In genomic region chr2:46942143-46942526, GRCh38 we compare ENCODE assay signal across 8 cellular contexts. TPM values are rescaled to one million over a fixed set of nuclear protein-coding genes. Genes with fewer than 3 reads are reported as not detected.
A peak's percentile ranks its signal among the peaks of the same experiment; 100 is the strongest.
DNase-seq lines count a peak whose midpoint lies in the region; ATAC-seq, FAIRE-seq and TF ChIP-seq lines count a peak whose summit lies in the region.

No MANE protein-coding gene starts in this region.

- peak in 1 of 2 experiments; percentile 23; a peak in 3 of 6 replicates for ATAC-seq in A549
- peak; percentile 34 for ATAC-seq in GM19023 (IDR thresholded peaks at IDR 0.05; ENCODE audit: unreplicated experiment)
- peak; percentile 33 for ATAC-seq in HG03442 (IDR thresholded peaks at IDR 0.05; ENCODE audit: unreplicated experiment)
- peak; percentile 47 to 48 for ATAC-seq in activated CD4-positive, CD25-positive, alpha-beta regulatory T cell treated with anti-CD3 and anti-CD28 coated beads, Interleukin-2, amount 50 U/mL, for 24 hours

- WGBS in A549 (ENCODE audit: missing lambda C conversion rate) = 4% methylated on average over 10 of the region's 10 CpGs

- peak overlapping the region; percentile 92 to 95 for H3K27ac ChIP-seq in A549

- peak overlapping the region; percentile 93 for H3K4me2 ChIP-seq in A549

- H3K4me3 Mint-ChIP-seq in chondrocyte (ENCODE audit: unreplicated experiment) = peak overlapping the region; percentile 99

- no peaks in the 10 kb centered on the region for H3K9me3 Mint-ChIP-seq in chondrocyte (ENCODE audit: low read depth)

- peak overlapping the region; percentile 72 for H3K4me3 ChIP-seq in A549

- H3K27me3 Mint-ChIP-seq in chondrocyte (ENCODE audit: low read depth) = no peaks in the 10 kb centered on the region

- peaks cover 2% of the 10 kb centered on the region for H3K36me3 Mint-ChIP-seq in chondrocyte (ENCODE audit: low read depth)

- no peak for TF ChIP-seq CTCF in A549 (IDR thresholded peaks at IDR 0.05)
- no peak for TF ChIP-seq CTCF in chondrocyte (IDR thresholded peaks at IDR 0.05)

- DNase-seq in A549 (ENCODE audit: low read depth in 1 of 2, low spot score in 1 of 2) = peak in 1 of 2 experiments; percentile 38
- no peak for DNase-seq in chondrocyte (ENCODE audit: low spot score)
- DNase-seq in medulla oblongata (ENCODE audit: extremely low spot score) = peak; percentile 29
- DNase-seq in stimulated activated CD8-positive, alpha-beta memory T cell treated with anti-CD3 and anti-CD28 coated beads, Interleukin-2, amount 100 ng/mL, for 1 hour (ENCODE audit: low read depth in 2 of 2) = peak; percentile 31 to 39
- no peak for DNase-seq in superior temporal gyrus (ENCODE audit: extremely low spot score)

- POLR2A ChIA-PET in A549 (lab: Yijun Ruan, JAX) = interaction anchor here (0.5 to 0.7 kb wide), 2 partner anchors 28 to 366 kb away, joined by 3 to 12 read pairs; no protein-coding TSS in a partner anchor

- CTCF ChIA-PET in A549 (lab: Yijun Ruan, JAX) = interaction anchor here (0.9 to 1.2 kb wide), 2 partner anchors 18 to 62 kb away, joined by 3 to 4 read pairs; no protein-coding TSS in a partner anchor

- H3K9me3 ChIP-seq in A549 = no peaks in the 10 kb centered on the region

- peaks cover 48% of the 10 kb centered on the region for H3K4me1 ChIP-seq in A549

- TF ChIP-seq RAD21 in A549 (conservative IDR thresholded peaks at IDR 0.05 in 1 of 2, IDR thresholded peaks at IDR 0.05 in 1 of 2) = no peak

- H3K4me1 Mint-ChIP-seq in chondrocyte (ENCODE audit: low read depth) = peaks cover 44% of the 10 kb centered on the region

- peak overlapping the region; percentile 83 for H3K27ac Mint-ChIP-seq in chondrocyte (ENCODE audit: unreplicated experiment)

- no peak for FAIRE-seq in A549 (lab: Jason Lieb, UNC)

- no peak for TF ChIP-seq EP300 in A549 (IDR thresholded peaks at IDR 0.05)

- TF ChIP-seq POLR2A in A549 (IDR thresholded peaks at IDR 0.05; ENCODE audit: low read length) = no peak

TF ChIP-seq in A549, 52 proteins besides CTCF, POLR2A, EP300 and RAD21:
- TF ChIP-seq JUNB (IDR thresholded peaks at IDR 0.05) = no peak
- no peak for TF ChIP-seq ZNF302 (CRISPR knock-in tag; IDR thresholded peaks at IDR 0.05)
- TF ChIP-seq CHD2 (IDR thresholded peaks at IDR 0.05; ENCODE audit: low read length, partially characterized antibody) = no peak
- TF ChIP-seq HMGXB4 (CRISPR knock-in tag; IDR thresholded peaks at IDR 0.05; ENCODE audit: borderline replicate concordance) = no peak
- no peak for TF ChIP-seq TP53 (CRISPR knock-in tag; IDR thresholded peaks at IDR 0.05)
- TF ChIP-seq PHF8 (IDR thresholded peaks at IDR 0.05; ENCODE audit: borderline replicate concordance, low read depth) = no peak
- TF ChIP-seq MAFK (IDR thresholded peaks at IDR 0.05; ENCODE audit: partially characterized antibody) = no peak
- TF ChIP-seq HOXB13 (CRISPR knock-in tag; IDR thresholded peaks at IDR 0.05; ENCODE audit: low read depth) = no peak
- no peak for TF ChIP-seq BCL3 (IDR thresholded peaks at IDR 0.05)

RNA-seq across cellular contexts. Expression of gene TTC7A, which starts 1.1 kb away (rescaled TPM):
- 17.3 and 19.6 TPM in 2 replicates for polyA plus RNA-seq in A549 (2011; rRNA removed)
- polyA plus RNA-seq in A549 (2012; cell fraction: cytosol; rRNA removed) = 34.9 and 40.3 TPM in 2 replicates
- polyA plus RNA-seq in A549 (2012; cell fraction: nucleus; rRNA removed) = 92.4 and 101 TPM in 2 replicates
- polyA plus RNA-seq in A549 (2017; fragmentation: RNase III; extraction: RNeasy Plus Mini Kit Qiagen cat#74134 plus additional on column Dnase treatment) = 30.7 to 31.4 TPM (median 31.3 TPM) in 3 replicates
- 16.7 and 28.0 TPM in 2 replicates for polyA minus RNA-seq in A549 (2011; rRNA and poly(A)+ RNA removed)
- 17.0 to 29.8 TPM (median 19.5 TPM) in 3 replicates for total RNA-seq in chondrocyte

RNA-seq across cellular contexts. Expression of gene MCFD2, which starts 26.5 kb away (rescaled TPM):
- 172 and 210 TPM in 2 replicates for polyA plus RNA-seq in A549 (2011; rRNA removed)
- polyA plus RNA-seq in A549 (2012; cell fraction: cytosol; rRNA removed) = 51.2 and 61.9 TPM in 2 replicates
- 35.2 and 36.7 TPM in 2 replicates for polyA plus RNA-seq in A549 (2012; cell fraction: nucleus; rRNA removed)
- 118 to 125 TPM (median 120 TPM) in 3 replicates for polyA plus RNA-seq in A549 (2017; fragmentation: RNase III; extraction: RNeasy Plus Mini Kit Qiagen cat#74134 plus additional on column Dnase treatment)
- 90.0 and 90.1 TPM in 2 replicates for polyA minus RNA-seq in A549 (2011; rRNA and poly(A)+ RNA removed)
- total RNA-seq in chondrocyte = 95.0 to 103 TPM (median 101 TPM) in 3 replicates

Comparison
In these comparisons a context has a peak if more than half of its experiments do, and no peak if none do; other contexts are left out.
1. DNase-seq: peak in medulla oblongata (single experiment) and stimulated activated CD8-positive, alpha-beta memory T cell treated with anti-CD3 and anti-CD28 coated beads, Interleukin-2, amount 100 ng/mL, for 1 hour (2 of 2); none in chondrocyte (single experiment) and superior temporal gyrus (single experiment).